21 cellular contexts compared by ENCODE assay signal in genomic region chr14:40129162-40129561, GRCh38.
DNase-seq lines count a peak whose midpoint lies in the region; ATAC-seq, FAIRE-seq and TF ChIP-seq lines count a peak whose summit lies in the region.
"Had no signal": no experiment of that assay in that cellular context is flagged by ENCODE, and none has a peak within 500 bp of the region (broad histone marks: within the 10 kb centered on the region; RNA-seq: fewer than 3 reads in every experiment).

No MANE protein-coding gene starts in this region.

- DNase-seq in IMR-90 = no peak
- peak; percentile 90 for DNase-seq in NCI-H526 treated with DMSO at 0.1 percent for 48 hours (lab: John Stamatoyannopoulos, UW)
- DNase-seq in frontal cortex (ENCODE audit: low spot score in 2 of 2) = no peak
- no peak for DNase-seq in GM13977 (ENCODE audit: low spot score)
- no peak for DNase-seq in stimulated activated CD4-positive, alpha-beta T cell treated with anti-CD3 and anti-CD28 coated beads, Interleukin-2, amount 100 ng/mL, for 48 hours
- DNase-seq: 8988T; Caco-2; CD4-positive, CD25-positive, alpha-beta regulatory T cell; CD8-positive, alpha-beta T cell; DMS153; DND-41; H9 had no signal

- H4K20me1 ChIP-seq in IMR-90 (ENCODE audit: insufficient read depth, low read length) = no peaks in the 10 kb centered on the region
- H4K20me1 ChIP-seq: BLaER1 had no signal

- no peak overlapping the region for H3K4ac ChIP-seq in IMR-90 (ENCODE audit: low read depth, low read length)

- intact Hi-C loops in IMR-90 (cut with micrococcal nuclease) = no loop called here

- dilution Hi-C loops in IMR-90 (cut with HindIII; ENCODE audit: low sequenced_read_pairs, unreplicated experiment) = no loop called here

- no peak overlapping the region for H3K18ac ChIP-seq in IMR-90 (ENCODE audit: low read depth, low read length)

- no peaks in the 10 kb centered on the region for H3K9me1 ChIP-seq in IMR-90 (ENCODE audit: insufficient read depth, low read length)

- no peaks in the 10 kb centered on the region for H3K36me3 ChIP-seq in IMR-90 (ENCODE audit: control insufficient read depth, insufficient read depth, low read length)
- H3K36me3 ChIP-seq: BLaER1 had no signal

- no peak overlapping the region for H3K9ac ChIP-seq in IMR-90 (ENCODE audit: low read depth, low read length)
- H3K9ac ChIP-seq: BLaER1 had no signal

- H3K4me2 ChIP-seq in IMR-90 (ENCODE audit: low read depth, low read length) = no peak overlapping the region
- H3K4me2 ChIP-seq: BLaER1, GM23338 had no signal

- no peak overlapping the region for H3K56ac ChIP-seq in IMR-90 (ENCODE audit: extremely low read depth, insufficient read depth, low read length)

- TF ChIP-seq POLR2A in IMR-90 (IDR thresholded peaks at IDR 0.05; ENCODE audit: low read depth, low read length) = no peak

- H3K79me1 ChIP-seq in IMR-90 (ENCODE audit: low read depth in 1 of 2, low read length in 2 of 2) = no peaks in the 10 kb centered on the region

- no peak overlapping the region for H2AFZ ChIP-seq in IMR-90 (replicated peaks; ENCODE audit: low read length, poor library complexity)
- H2AFZ ChIP-seq: GM23338 had no signal

- H4K5ac ChIP-seq in IMR-90 (ENCODE audit: low read depth, low read length) = no peak overlapping the region

- H3K4me3 ChIP-seq in IMR-90 (ENCODE audit: insufficient read depth, low read depth, low read length) = no peak overlapping the region
- H3K4me3 ChIP-seq: BLaER1, GM23338 had no signal

- in situ Hi-C loops in IMR-90 (cut with MboI; ENCODE audit: low sequenced_read_pairs) (no loop called here), GM13977 (cut with MboI; ENCODE audit: low pct_unique_long_range_greater_than_20kb, low sequenced_read_pairs, unreplicated experiment) (no loop called here)

- BruUV-seq in IMR-90 (replicated peaks; lab: Mats Ljungman, UMichigan) = no TSS peak

- TF ChIP-seq RAD21 in IMR-90 (IDR thresholded peaks at IDR 0.05; ENCODE audit: low read length) = no peak

- no peak overlapping the region for H3K23ac ChIP-seq in IMR-90 (ENCODE audit: low read depth, low read length)

- no peak overlapping the region for H4K8ac ChIP-seq in IMR-90 (ENCODE audit: low read depth in 2 of 2, low read length in 2 of 2)

- POLR2A ChIA-PET in IMR-90 (lab: Charles Lee; ENCODE audit: unreplicated experiment) = no interaction called here

- no peak overlapping the region for H3K27ac ChIP-seq in IMR-90 (ENCODE audit: insufficient read depth, low read length)
- H3K27ac ChIP-seq: BLaER1, C4-2B had no signal

- no peak overlapping the region for H4K91ac ChIP-seq in IMR-90 (ENCODE audit: insufficient read depth, low read depth, low read length)

- H2BK120ac ChIP-seq in IMR-90 (ENCODE audit: low read depth, low read length) = no peak overlapping the region

- FAIRE-seq in A204.1 (lab: Jason Lieb, UNC) = peak; percentile 40
- FAIRE-seq in frontal cortex (lab: Jason Lieb, UNC) = peak; percentile 31
- FAIRE-seq: G401.6, GM12892, GM19239 had no signal

- TF ChIP-seq CTCF in IMR-90 (conservative IDR thresholded peaks at IDR 0.05; ENCODE audit: low read depth, low read length) (no peak), GM13977 (IDR thresholded peaks at IDR 0.05; ENCODE audit: extremely low read depth, insufficient read depth, missing control alignments) (no peak)

- no peaks in the 10 kb centered on the region for H3K4me1 ChIP-seq in IMR-90 (ENCODE audit: control insufficient read depth, insufficient read depth, low read length)
- H3K4me1 ChIP-seq: BLaER1, Caco-2 had no signal

- no peak overlapping the region for H2BK20ac ChIP-seq in IMR-90 (ENCODE audit: low read depth, low read length)

- no peaks in the 10 kb centered on the region for H3K9me3 ChIP-seq in IMR-90 (ENCODE audit: control insufficient read depth, insufficient read depth, low read length)
- H3K9me3 ChIP-seq: BLaER1 had no signal

- H2BK5ac ChIP-seq in IMR-90 (ENCODE audit: low read depth, low read length, poor library complexity, severe bottlenecking) = no peak overlapping the region

- CTCF ChIA-PET in IMR-90 (lab: Yijun Ruan, JAX) = no interaction called here

- H2BK15ac ChIP-seq in IMR-90 (ENCODE audit: low read depth, low read length) = no peak overlapping the region

- no peak overlapping the region for H3K14ac ChIP-seq in IMR-90 (replicated peaks; ENCODE audit: low read depth, low read length)

- no peak overlapping the region for H2AK5ac ChIP-seq in IMR-90 (ENCODE audit: low read depth, low read length)

- no peaks in the 10 kb centered on the region for H3K27me3 ChIP-seq in IMR-90 (ENCODE audit: control insufficient read depth, insufficient read depth, low read length)
- H3K27me3 ChIP-seq: BLaER1 had no signal

- ATAC-seq in IMR-90 (ENCODE audit: low read depth) = no peak
- ATAC-seq in HG02938 (IDR thresholded peaks at IDR 0.05; ENCODE audit: unreplicated experiment) = no peak
- ATAC-seq: CD8-positive, alpha-beta T cell; GM23338; HCT116 had no signal

- no peak overlapping the region for H2AK9ac ChIP-seq in IMR-90 (replicated peaks; ENCODE audit: low read depth, low read length, poor library complexity)

TF ChIP-seq in IMR-90, 13 proteins besides CTCF, POLR2A, EP300 and RAD21:
- peak; percentile 78 for TF ChIP-seq MAFK (IDR thresholded peaks at IDR 0.05; ENCODE audit: low read depth, low read length)
- TF ChIP-seq CHD1 (IDR thresholded peaks at IDR 0.05; ENCODE audit: low read depth, low read length) = no peak
TF ChIP-seq in IMR-90: peak in this region for 1.
